In the genomic region with DNA sequence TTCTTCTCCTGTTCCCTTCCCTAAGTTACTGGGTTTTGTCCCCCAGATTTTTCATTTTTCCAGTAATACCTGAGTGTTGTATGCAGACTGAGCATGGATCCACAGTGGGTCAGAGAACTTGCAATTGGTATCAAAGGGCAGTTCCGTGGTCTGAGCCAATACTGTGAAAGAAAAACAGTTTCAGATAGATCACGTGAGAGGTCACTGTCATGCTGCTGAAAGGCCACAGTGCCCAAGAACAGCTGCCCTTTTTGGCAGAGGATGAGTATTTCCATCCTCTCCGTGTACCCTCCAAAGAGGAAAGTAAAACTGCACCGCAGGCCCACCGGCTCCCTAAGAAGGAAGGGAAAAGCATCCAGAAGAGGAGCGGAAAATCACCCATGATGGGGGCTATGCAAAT, we compare ENCODE assay signal across 19 cellular contexts.
"Had no signal": no experiment of that assay in that cellular context is flagged by ENCODE, and none has a peak within 500 bp of the region (broad histone marks: within the 10 kb centered on the region; RNA-seq: fewer than 3 reads in every experiment).

No MANE protein-coding gene starts in this region.

- H3K36me3 Mint-ChIP-seq: naive B cell; stimulated activated effector memory CD8-positive, alpha-beta T cell treated with anti-CD3 and anti-CD28 coated beads, Interleukin-12 subunit alpha, Interleukin-12 subunit beta, amount 100 ng/mL, for 72 hours; type B pancreatic cell had no signal

- H3K4me3 Mint-ChIP-seq: endodermal cell; naive B cell; nephron; stimulated activated effector memory CD8-positive, alpha-beta T cell treated with anti-CD3 and anti-CD28 coated beads, Interleukin-12 subunit alpha, Interleukin-12 subunit beta, amount 100 ng/mL, for 72 hours; type B pancreatic cell had no signal

- ATAC-seq: foreskin keratinocyte; left colon; stimulated activated effector memory CD8-positive, alpha-beta T cell treated with anti-CD3 and anti-CD28 coated beads, Interleukin-12 subunit alpha, Interleukin-12 subunit beta, amount 100 ng/mL, for 72 hours; stimulated activated naive CD8-positive, alpha-beta T cell treated with anti-CD3 and anti-CD28 coated beads, Interleukin-15, Interleukin-2, amounts not matched to agents 100 U/mL and 50 U/mL, for 24 hours had no signal

- H3K27ac Mint-ChIP-seq: endodermal cell; naive B cell; nephron; stimulated activated effector memory CD8-positive, alpha-beta T cell treated with anti-CD3 and anti-CD28 coated beads, Interleukin-12 subunit alpha, Interleukin-12 subunit beta, amount 100 ng/mL, for 72 hours; type B pancreatic cell had no signal

- DNase-seq: effector CD4-positive, alpha-beta T cell; endodermal cell; erythroblast; foreskin keratinocyte; left colon; mammary epithelial cell; naive B cell; stimulated activated CD4-positive, alpha-beta T cell treated with anti-CD3 and anti-CD28 coated beads, Interleukin-4, amount 100 ng/mL, for 1 hour; stimulated activated CD8-positive, alpha-beta memory T cell treated with anti-CD3 and anti-CD28 coated beads, Interleukin-4, amount 100 ng/mL, for 48 hours; stimulated activated naive CD8-positive, alpha-beta T cell treated with anti-CD3 and anti-CD28 coated beads, Interleukin-15, Interleukin-2, amounts not matched to agents 100 U/mL and 50 U/mL, for 24 hours; thyroid gland had no signal

- H3K27ac ChIP-seq: coronary artery, foreskin keratinocyte, hepatocyte, neutrophil, right atrium auricular region, suprapubic skin, thyroid gland had no signal

- H3K9me3 Mint-ChIP-seq: endodermal cell; stimulated activated effector memory CD8-positive, alpha-beta T cell treated with anti-CD3 and anti-CD28 coated beads, Interleukin-12 subunit alpha, Interleukin-12 subunit beta, amount 100 ng/mL, for 72 hours; type B pancreatic cell had no signal
